Comparison of ENCODE assay signal across 1 cellular context in the genomic region with DNA sequence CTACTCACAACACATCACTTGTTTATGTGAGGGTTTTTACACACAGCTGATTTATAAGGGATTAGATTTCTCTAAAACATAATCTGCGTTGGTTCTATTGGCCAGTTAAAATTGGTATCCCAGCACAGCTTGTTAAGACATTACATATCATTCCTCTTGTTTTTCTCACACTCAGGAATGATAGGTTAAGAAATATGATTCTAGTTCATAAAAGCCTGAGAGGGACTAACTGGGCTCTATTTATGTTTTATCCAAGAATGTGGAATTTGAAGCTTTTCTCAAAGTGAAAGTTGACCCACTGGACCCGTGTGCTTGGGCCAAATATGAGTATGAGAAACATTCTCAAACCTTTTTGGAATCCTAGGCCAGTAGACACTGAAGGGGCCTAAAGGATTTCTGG.
TF ChIP-seq lines count a peak whose summit lies in the region.

No MANE protein-coding gene starts in this region.

TF ChIP-seq in H1, 55 proteins besides CTCF, POLR2A, EP300 and RAD21:
- TF ChIP-seq POU5F1 (IDR thresholded peaks at IDR 0.05; ENCODE audit: low read depth, low read length) (no peak), KDM4A (IDR thresholded peaks at IDR 0.05; ENCODE audit: low read depth, low read length, severe bottlenecking) (no peak), CREB1 (IDR thresholded peaks at IDR 0.05) (no peak), SUZ12 (IDR thresholded peaks at IDR 0.05; ENCODE audit: low read length) (no peak), SIX5 (IDR thresholded peaks at IDR 0.05; ENCODE audit: low read depth, low read length) (no peak), GTF2F1 (IDR thresholded peaks at IDR 0.05; ENCODE audit: borderline replicate concordance, low read depth, low read length) (no peak), ASH2L (IDR thresholded peaks at IDR 0.05; ENCODE audit: low read length) (no peak), CHD1 (IDR thresholded peaks at IDR 0.05; ENCODE audit: low read depth, low read length) (no peak), SIRT6 (IDR thresholded peaks at IDR 0.05; ENCODE audit: low read length) (no peak), CBX8 (IDR thresholded peaks at IDR 0.05; ENCODE audit: borderline replicate concordance, low read depth, low read length) (no peak), KDM1A (IDR thresholded peaks at IDR 0.05; ENCODE audit: borderline replicate concordance, low read length) (no peak), SP4 (IDR thresholded peaks at IDR 0.05; ENCODE audit: low read length) (no peak), TBP (IDR thresholded peaks at IDR 0.05; ENCODE audit: low read depth, low read length) (no peak), NRF1 (IDR thresholded peaks at IDR 0.05; ENCODE audit: low read depth, low read length) (no peak)
- TF ChIP-seq, protein P1, sequence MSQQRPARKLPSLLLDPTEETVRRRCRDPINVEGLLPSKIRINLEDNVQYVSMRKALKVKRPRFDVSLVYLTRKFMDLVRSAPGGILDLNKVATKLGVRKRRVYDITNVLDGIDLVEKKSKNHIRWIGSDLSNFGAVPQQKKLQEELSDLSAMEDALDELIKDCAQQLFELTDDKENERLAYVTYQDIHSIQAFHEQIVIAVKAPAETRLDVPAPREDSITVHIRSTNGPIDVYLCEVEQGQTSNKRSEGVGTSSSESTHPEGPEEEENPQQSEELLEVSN (IDR thresholded peaks at IDR 0.05), result no peak
